Comparison of ENCODE assay signal across 1 cellular context in the genomic region with DNA sequence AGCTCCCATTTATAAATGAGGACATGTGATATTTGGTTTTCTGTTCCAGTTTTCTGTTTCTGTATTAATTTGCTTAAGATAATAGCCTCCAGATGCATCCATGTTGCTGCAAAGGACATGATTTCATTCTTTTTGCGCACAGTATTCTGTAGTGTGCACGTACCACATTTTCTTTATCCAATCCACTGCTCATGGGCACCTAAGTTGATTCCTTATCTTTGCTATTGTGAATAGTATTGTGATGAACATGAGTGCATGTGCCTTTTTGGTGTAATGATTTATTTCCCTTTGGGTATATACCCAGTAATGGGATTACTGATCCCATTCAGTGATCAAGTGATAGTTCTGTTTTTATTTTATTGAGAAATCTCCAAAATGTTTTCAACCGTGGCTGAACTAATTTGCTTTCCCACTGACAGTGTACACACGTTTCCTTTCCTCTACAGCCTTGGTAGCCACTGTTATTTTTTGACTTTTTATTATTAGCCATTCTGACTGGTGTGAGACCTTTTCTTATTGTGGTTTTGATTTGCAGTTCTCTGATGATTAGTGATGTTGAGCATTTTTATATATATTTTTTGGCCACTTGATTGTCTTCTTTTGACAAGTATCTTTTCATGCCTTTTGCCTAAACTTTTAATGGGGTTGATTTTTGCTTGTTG.
TF ChIP-seq lines count a peak whose summit lies in the region.

No MANE protein-coding gene starts in this region.

TF ChIP-seq in GM12878, 131 proteins besides CTCF, POLR2A, EP300 and RAD21 (continued from another document):
- TF ChIP-seq, protein P1, sequence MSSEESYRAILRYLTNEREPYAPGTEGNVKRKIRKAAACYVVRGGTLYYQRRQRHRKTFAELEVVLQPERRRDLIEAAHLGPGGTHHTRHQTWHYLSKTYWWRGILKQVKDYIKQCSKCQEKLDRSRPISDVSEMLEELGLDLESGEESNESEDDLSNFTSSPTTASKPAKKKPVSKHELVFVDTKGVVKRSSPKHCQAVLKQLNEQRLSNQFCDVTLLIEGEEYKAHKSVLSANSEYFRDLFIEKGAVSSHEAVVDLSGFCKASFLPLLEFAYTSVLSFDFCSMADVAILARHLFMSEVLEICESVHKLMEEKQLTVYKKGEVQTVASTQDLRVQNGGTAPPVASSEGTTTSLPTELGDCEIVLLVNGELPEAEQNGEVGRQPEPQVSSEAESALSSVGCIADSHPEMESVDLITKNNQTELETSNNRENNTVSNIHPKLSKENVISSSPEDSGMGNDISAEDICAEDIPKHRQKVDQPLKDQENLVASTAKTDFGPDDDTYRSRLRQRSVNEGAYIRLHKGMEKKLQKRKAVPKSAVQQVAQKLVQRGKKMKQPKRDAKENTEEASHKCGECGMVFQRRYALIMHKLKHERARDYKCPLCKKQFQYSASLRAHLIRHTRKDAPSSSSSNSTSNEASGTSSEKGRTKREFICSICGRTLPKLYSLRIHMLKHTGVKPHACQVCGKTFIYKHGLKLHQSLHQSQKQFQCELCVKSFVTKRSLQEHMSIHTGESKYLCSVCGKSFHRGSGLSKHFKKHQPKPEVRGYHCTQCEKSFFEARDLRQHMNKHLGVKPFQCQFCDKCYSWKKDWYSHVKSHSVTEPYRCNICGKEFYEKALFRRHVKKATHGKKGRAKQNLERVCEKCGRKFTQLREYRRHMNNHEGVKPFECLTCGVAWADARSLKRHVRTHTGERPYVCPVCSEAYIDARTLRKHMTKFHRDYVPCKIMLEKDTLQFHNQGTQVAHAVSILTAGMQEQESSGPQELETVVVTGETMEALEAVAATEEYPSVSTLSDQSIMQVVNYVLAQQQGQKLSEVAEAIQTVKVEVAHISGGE (CRISPR knock-in tag; IDR thresholded peaks at IDR 0.05): no peak
